23 cellular contexts compared by ENCODE assay signal in the genomic region with DNA sequence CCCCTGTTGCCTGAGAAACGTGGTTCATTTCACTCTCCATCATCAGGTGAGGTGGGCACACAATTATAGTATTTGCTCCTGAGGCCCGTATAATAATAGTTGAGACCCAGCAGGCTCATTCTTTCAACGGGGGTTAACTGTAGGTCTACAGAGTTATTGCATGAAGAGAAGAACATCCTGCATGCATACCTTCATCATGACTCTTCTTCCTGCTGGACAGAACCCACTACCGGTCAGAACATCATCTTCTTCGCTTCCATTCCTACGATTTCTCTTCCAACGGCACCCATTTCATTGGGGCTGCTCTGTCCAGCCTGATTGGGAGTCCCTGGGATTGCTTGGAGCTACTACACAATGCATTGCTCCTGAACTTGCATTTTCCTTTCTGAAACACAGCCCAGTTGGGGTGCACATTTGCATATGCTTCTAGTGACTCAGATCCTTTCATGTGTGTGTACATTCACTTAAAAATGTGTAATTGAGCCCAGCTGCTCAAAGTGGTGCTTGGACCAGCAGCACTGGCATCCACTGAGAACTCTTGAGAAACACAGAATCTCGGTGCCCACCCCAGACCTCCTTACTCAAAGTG. TPM values are rescaled to one million over a fixed set of nuclear protein-coding genes. Genes with fewer than 3 reads are reported as not detected.
DNase-seq lines count a peak whose midpoint lies in the region; ATAC-seq, FAIRE-seq and TF ChIP-seq lines count a peak whose summit lies in the region.
"Had no signal": no experiment of that assay in that cellular context is flagged by ENCODE, and none has a peak within 500 bp of the region (broad histone marks: within the 10 kb centered on the region; RNA-seq: fewer than 3 reads in every experiment).

No MANE protein-coding gene starts in this region.

- TF ChIP-seq POLR2A in prostate gland (IDR thresholded peaks at IDR 0.05) = no peak

- DNase-seq in AG09319 (ENCODE audit: extremely low read depth, low read depth) (peak; percentile 19), HS-27A (ENCODE audit: low read depth) (peak; percentile 29), cardiac fibroblast (ENCODE audit: low read depth in 2 of 2) (peak; percentile 20 to 80), iris pigment epithelial cell (ENCODE audit: low read depth) (peak; percentile 75), prostate gland (ENCODE audit: low spot score) (no peak), kidney (no peak)
- DNase-seq: activated CD4-positive, alpha-beta T cell treated with anti-CD3 and anti-CD28 coated beads, Interleukin-2, amount 10 ng/mL, durations not matched to agents 24 days and 14 days; CD8-positive, alpha-beta memory T cell; cortex of kidney; DMS53; immature natural killer cell; mucosa of descending colon; NCI-H2107; NCI-H510A; T-helper 2 cell had no signal

- H3K27ac ChIP-seq in prostate gland (no peak overlapping the region), kidney (ENCODE audit: low read depth in 2 of 2, low read length in 2 of 2) (no peak overlapping the region)
- H3K27ac ChIP-seq: hepatocyte had no signal

- no peaks in the 10 kb centered on the region for H3K9me3 ChIP-seq in prostate gland
- H3K9me3 ChIP-seq in kidney (ENCODE audit: control insufficient read depth in 1 of 2, low read length in 2 of 2) = no peaks in the 10 kb centered on the region
- H3K9me3 ChIP-seq: mucosa of descending colon had no signal

- no peak for ATAC-seq in GM21529 (IDR thresholded peaks at IDR 0.05; ENCODE audit: unreplicated experiment)
- ATAC-seq: mucosa of descending colon had no signal

- no peaks in the 10 kb centered on the region for H3K4me1 ChIP-seq in prostate gland (replicated peaks)
- H3K4me1 ChIP-seq in kidney (ENCODE audit: control insufficient read depth in 1 of 2, insufficient read depth in 1 of 2, low read depth in 1 of 2, low read length in 2 of 2) = no peaks in the 10 kb centered on the region

- no peaks in the 10 kb centered on the region for H3K27me3 ChIP-seq in prostate gland (replicated peaks; ENCODE audit: insufficient read depth)
- H3K27me3 ChIP-seq: hepatocyte had no signal

- no peak overlapping the region for H3K9ac ChIP-seq in kidney (ENCODE audit: low read length in 2 of 2)

- intact Hi-C loops in prostate gland (cut with DNase I) (loop anchor here (10.0 kb wide), 1 partner anchor 55 kb away; a partner anchor contains a TSS), kidney (cut with DNase I) (no loop called here)

- FAIRE-seq in kidney (lab: Jason Lieb, UNC) = no peak
- FAIRE-seq: endometrium, GM12891, RCC 7860 had no signal

- TF ChIP-seq CTCF in AG09319 (IDR thresholded peaks at IDR 0.05; ENCODE audit: low read depth, low read length) (no peak), cardiac fibroblast (IDR thresholded peaks at IDR 0.05; ENCODE audit: low read depth, low read length) (no peak), prostate gland (IDR thresholded peaks at IDR 0.05) (no peak), kidney (IDR thresholded peaks at IDR 0.05; ENCODE audit: borderline replicate concordance, extremely low read depth, insufficient read depth) (no peak)

- H3K4me3 ChIP-seq in cardiac fibroblast (replicated peaks in 1 of 2; ENCODE audit: low read depth in 2 of 2, low read length in 2 of 2) = no peak overlapping the region
- H3K4me3 ChIP-seq in prostate gland = no peak overlapping the region
- no peak overlapping the region for H3K4me3 ChIP-seq in kidney (ENCODE audit: low read length in 2 of 2)
- H3K4me3 ChIP-seq: hepatocyte, mucosa of descending colon had no signal

- 76% methylated on average over 8 of the region's 8 CpGs for WGBS in prostate gland

- H3K36me3 ChIP-seq in prostate gland = no peaks in the 10 kb centered on the region
- no peaks in the 10 kb centered on the region for H3K36me3 ChIP-seq in kidney (ENCODE audit: control insufficient read depth in 1 of 2, insufficient read depth in 2 of 2, low read length in 2 of 2)

RNA-seq across cellular contexts. Expression of a gene that starts 57.4 kb away (rescaled TPM):
- total RNA-seq in prostate gland (1 to 10 TPM; 4.6 to 8.0 TPM), kidney (5.2 TPM)
- 0.86 TPM for polyA plus RNA-seq in kidney (ENCODE audit: insufficient read depth, low read depth, low replicate concordance)
- total RNA-seq: activated CD4-positive, alpha-beta T cell treated with anti-CD3 and anti-CD28 coated beads, Interleukin-2, amount 10 ng/mL, durations not matched to agents 24 days and 14 days; activated T-helper 1 cell treated with anti-CD3 and anti-CD28 coated beads, Interleukin-12 subunit alpha, Interleukin-12 subunit beta, Interleukin-2, Interleukin-4 antibody, amounts not matched to agents 30 ng/mL and 10 ng/mL and 1 ng/mL, durations not matched to agents 14 hours and 24 hours and 36 hours; CD8-positive, alpha-beta memory T cell; SK-MEL-5 had no signal
- polyA plus RNA-seq: CD8-positive, alpha-beta memory T cell; IgD-negative memory B cell had no signal

Comparison
In these comparisons a context has a peak if more than half of its experiments do, and no peak if none do; other contexts are left out.
1. DNase-seq: peak in AG09319 (single experiment), HS-27A (single experiment), cardiac fibroblast (2 of 2) and iris pigment epithelial cell (single experiment); none in prostate gland (single experiment) and kidney (single experiment).